In genomic region chr2:136065907-136066306, GRCh38 we compare ENCODE assay signal across 11 cellular contexts. TPM values are rescaled to one million over a fixed set of nuclear protein-coding genes. Genes with fewer than 3 reads are reported as not detected.
DNase-seq lines count a peak whose midpoint lies in the region; ATAC-seq and TF ChIP-seq lines count a peak whose summit lies in the region.
"Had no signal": no experiment of that assay in that cellular context is flagged by ENCODE, and none has a peak within 500 bp of the region (broad histone marks: within the 10 kb centered on the region; RNA-seq: fewer than 3 reads in every experiment).

No MANE protein-coding gene starts in this region.

- H3K4me2 ChIP-seq in neural progenitor cell: no peak overlapping the region

- no peaks in the 10 kb centered on the region for H4K20me1 ChIP-seq in neural progenitor cell (ENCODE audit: low read depth)

- ATAC-seq in GM18907 (IDR thresholded peaks at IDR 0.05; ENCODE audit: unreplicated experiment) (peak; percentile 93), GM21619 (IDR thresholded peaks at IDR 0.05; ENCODE audit: unreplicated experiment) (peak; percentile 81), HG03354 (IDR thresholded peaks at IDR 0.05; ENCODE audit: poor library complexity, severe bottlenecking, unreplicated experiment) (peak; percentile 90), GM19455 (IDR thresholded peaks at IDR 0.05; ENCODE audit: unreplicated experiment) (no peak)

- peaks cover 5% of the 10 kb centered on the region for H3K9me3 Mint-ChIP-seq in neural progenitor cell
- H3K9me3 Mint-ChIP-seq in activated T-helper 2 cell treated with anti-CD3 and anti-CD28 coated beads, Interferon-gamma antibody, Interleukin-2, Interleukin-4, amounts not matched to agents 10 μg/mL and 5 μg/mL and 100 μg/mL, durations not matched to agents 14 hours and 24 hours and 36 hours: peaks cover 11% of the 10 kb centered on the region

- no peak for TF ChIP-seq CTCF in neural progenitor cell (IDR thresholded peaks at IDR 0.05)

- H3K27me3 ChIP-seq in neural progenitor cell: no peaks in the 10 kb centered on the region
- H3K27me3 ChIP-seq: esophagus muscularis mucosa had no signal

- no peak overlapping the region for H2AFZ ChIP-seq in neural progenitor cell (replicated peaks)

- peak overlapping the region; percentile 1 for H3K27ac Mint-ChIP-seq in neural progenitor cell
- no peak overlapping the region for H3K27ac Mint-ChIP-seq in activated T-helper 2 cell treated with anti-CD3 and anti-CD28 coated beads, Interferon-gamma antibody, Interleukin-2, Interleukin-4, amounts not matched to agents 10 μg/mL and 5 μg/mL and 100 μg/mL, durations not matched to agents 14 hours and 24 hours and 36 hours

- H3K4me3 Mint-ChIP-seq in neural progenitor cell: no peak overlapping the region
- no peak overlapping the region for H3K4me3 Mint-ChIP-seq in activated T-helper 2 cell treated with anti-CD3 and anti-CD28 coated beads, Interferon-gamma antibody, Interleukin-2, Interleukin-4, amounts not matched to agents 10 μg/mL and 5 μg/mL and 100 μg/mL, durations not matched to agents 14 hours and 24 hours and 36 hours (ENCODE audit: low read depth)

- no peaks in the 10 kb centered on the region for H3K9me3 ChIP-seq in neural progenitor cell (ENCODE audit: low read depth)
- H3K9me3 ChIP-seq: esophagus muscularis mucosa had no signal

- H3K36me3 ChIP-seq in neural progenitor cell: no peaks in the 10 kb centered on the region
- H3K36me3 ChIP-seq: esophagus muscularis mucosa had no signal

- intact Hi-C loops in activated T-helper 2 cell treated with anti-CD3 and anti-CD28 coated beads, Interferon-gamma antibody, Interleukin-2, Interleukin-4, amounts not matched to agents 10 μg/mL and 5 μg/mL and 100 μg/mL, durations not matched to agents 14 hours and 24 hours and 36 hours (cut with micrococcal nuclease): no loop called here

- peaks cover 4% of the 10 kb centered on the region for H3K27me3 Mint-ChIP-seq in neural progenitor cell (ENCODE audit: insufficient read depth, low read depth)
- no peaks in the 10 kb centered on the region for H3K27me3 Mint-ChIP-seq in activated T-helper 2 cell treated with anti-CD3 and anti-CD28 coated beads, Interferon-gamma antibody, Interleukin-2, Interleukin-4, amounts not matched to agents 10 μg/mL and 5 μg/mL and 100 μg/mL, durations not matched to agents 14 hours and 24 hours and 36 hours (ENCODE audit: low read depth)

- peaks cover 46% of the 10 kb centered on the region for H3K4me1 Mint-ChIP-seq in neural progenitor cell
- H3K4me1 Mint-ChIP-seq in activated T-helper 2 cell treated with anti-CD3 and anti-CD28 coated beads, Interferon-gamma antibody, Interleukin-2, Interleukin-4, amounts not matched to agents 10 μg/mL and 5 μg/mL and 100 μg/mL, durations not matched to agents 14 hours and 24 hours and 36 hours (ENCODE audit: low read depth): peaks cover 47% of the 10 kb centered on the region

- H3K4me1 ChIP-seq in neural progenitor cell: peaks cover 11% of the 10 kb centered on the region
- H3K4me1 ChIP-seq: esophagus muscularis mucosa had no signal

- no peak overlapping the region for H3K9ac ChIP-seq in neural progenitor cell

- DNase-seq in neural progenitor cell (ENCODE audit: low spot score): no peak
- DNase-seq in NCI-H2029 (lab: John Stamatoyannopoulos, UW): no peak
- no peak for DNase-seq in activated T-helper 2 cell treated with anti-CD3 and anti-CD28 coated beads, Interferon-gamma antibody, Interleukin-2, Interleukin-4, amounts not matched to agents 10 μg/mL and 5 μg/mL and 100 μg/mL, durations not matched to agents 14 hours and 24 hours and 36 hours (ENCODE audit: low spot score)
- DNase-seq: DMS 273 treated with DMSO at 0.1 percent for 48 hours, nephron progenitor cell had no signal

- H3K4me3 ChIP-seq in neural progenitor cell: no peak overlapping the region
- H3K4me3 ChIP-seq: esophagus muscularis mucosa had no signal

- H3K36me3 Mint-ChIP-seq in neural progenitor cell: peaks cover 1% of the 10 kb centered on the region
- peaks cover 11% of the 10 kb centered on the region for H3K36me3 Mint-ChIP-seq in activated T-helper 2 cell treated with anti-CD3 and anti-CD28 coated beads, Interferon-gamma antibody, Interleukin-2, Interleukin-4, amounts not matched to agents 10 μg/mL and 5 μg/mL and 100 μg/mL, durations not matched to agents 14 hours and 24 hours and 36 hours (ENCODE audit: low read depth)

- no peaks in the 10 kb centered on the region for H3F3A ChIP-seq in neural progenitor cell (ENCODE audit: low read depth)

- H3K27ac ChIP-seq in neural progenitor cell: no peak overlapping the region
- H3K27ac ChIP-seq: esophagus muscularis mucosa, RWPE1 had no signal

- no peaks in the 10 kb centered on the region for H3K79me2 ChIP-seq in neural progenitor cell (ENCODE audit: low read depth)

RNA-seq across cellular contexts. Expression of gene CXCR4, which starts 52.0 kb away (rescaled TPM):
- 31.0 and 32.6 TPM in 2 replicates for total RNA-seq in neural progenitor cell (ENCODE audit: low replicate concordance)
- 140 and 144 TPM in 2 replicates for total RNA-seq in activated T-helper 2 cell treated with anti-CD3 and anti-CD28 coated beads, Interferon-gamma antibody, Interleukin-2, Interleukin-4, amounts not matched to agents 10 μg/mL and 5 μg/mL and 100 μg/mL, durations not matched to agents 14 hours and 24 hours and 36 hours
